28 cellular contexts compared by ENCODE assay signal in the genomic region with DNA sequence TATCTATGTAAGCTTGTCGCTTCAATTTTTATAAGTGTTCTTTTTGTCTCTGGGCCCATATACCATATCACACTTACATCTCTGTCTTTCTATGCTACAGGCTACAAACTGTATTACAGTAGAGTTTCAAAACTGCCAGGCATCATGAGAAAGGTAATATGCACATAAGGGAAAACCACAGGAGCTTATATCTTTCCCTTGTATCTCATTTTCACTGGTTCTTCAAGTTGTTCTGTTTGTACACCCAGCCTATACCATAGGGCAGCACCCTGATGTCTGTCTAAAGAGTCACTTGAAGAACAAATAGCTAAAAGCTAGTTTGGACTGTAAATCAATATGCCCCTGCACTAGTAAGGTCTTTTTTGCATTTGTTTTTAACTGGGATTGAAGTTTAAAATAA.
"Had no signal": no experiment of that assay in that cellular context is flagged by ENCODE, and none has a peak within 500 bp of the region (broad histone marks: within the 10 kb centered on the region; RNA-seq: fewer than 3 reads in every experiment).

No MANE protein-coding gene starts in this region.

- DNase-seq: immature natural killer cell; kidney; left colon; left lung; lower lobe of right lung; mammary epithelial cell; mesenchymal stem cell; naive thymus-derived CD8-positive, alpha-beta T cell; nucleus accumbens; pancreas; posterior cingulate gyrus; retina; right cardiac atrium; stimulated activated CD4-positive, alpha-beta T cell treated with anti-CD3 and anti-CD28 coated beads, Interleukin-12 subunit alpha, Interleukin-12 subunit beta, amount 100 ng/mL, for 4 hours; stimulated activated CD4-positive, alpha-beta T cell treated with anti-CD3 and anti-CD28 coated beads, Interleukin-15, amount 100 ng/mL, for 24 hours; stimulated activated CD4-positive, alpha-beta T cell treated with anti-CD3 and anti-CD28 coated beads, Interleukin-2, amount 100 ng/mL, for 24 hours; stimulated activated CD4-positive, alpha-beta T cell treated with anti-CD3 and anti-CD28 coated beads, Interleukin-4, amount 100 ng/mL, for 1 hour; stimulated activated naive CD4-positive, alpha-beta T cell; tibial artery; upper lobe of right lung had no signal

- H3K27ac ChIP-seq: left lung, lower lobe of right lung, pancreas, prostate gland, skin epidermis, suprapubic skin, thoracic aorta, tibial artery, upper lobe of right lung had no signal

- H3K4me3 Mint-ChIP-seq: immature natural killer cell; naive thymus-derived CD8-positive, alpha-beta T cell; nephron; neural crest cell; stimulated activated effector memory CD8-positive, alpha-beta T cell treated with anti-CD3 and anti-CD28 coated beads, Interleukin-12 subunit alpha, Interleukin-12 subunit beta, amount 100 ng/mL, for 72 hours; stimulated activated naive CD8-positive, alpha-beta T cell treated with anti-CD3 and anti-CD28 coated beads, Interleukin-15, Interleukin-2, amounts not matched to agents 100 ng/mL and 50 ng/mL, for 24 hours had no signal

- H3K27ac Mint-ChIP-seq: immature natural killer cell; naive thymus-derived CD8-positive, alpha-beta T cell; nephron; stimulated activated effector memory CD8-positive, alpha-beta T cell treated with anti-CD3 and anti-CD28 coated beads, Interleukin-12 subunit alpha, Interleukin-12 subunit beta, amount 100 ng/mL, for 72 hours; stimulated activated naive CD8-positive, alpha-beta T cell treated with anti-CD3 and anti-CD28 coated beads, Interleukin-15, Interleukin-2, amounts not matched to agents 100 ng/mL and 50 ng/mL, for 24 hours had no signal

- H3K9me3 Mint-ChIP-seq: nephron, neural crest cell had no signal

- H3K27me3 Mint-ChIP-seq: stimulated activated naive CD8-positive, alpha-beta T cell treated with anti-CD3 and anti-CD28 coated beads, Interleukin-15, Interleukin-2, amounts not matched to agents 100 ng/mL and 50 ng/mL, for 24 hours had no signal

- H3K36me3 Mint-ChIP-seq: immature natural killer cell; naive thymus-derived CD8-positive, alpha-beta T cell; stimulated activated effector memory CD8-positive, alpha-beta T cell treated with anti-CD3 and anti-CD28 coated beads, Interleukin-12 subunit alpha, Interleukin-12 subunit beta, amount 100 ng/mL, for 72 hours had no signal

- H3K4me1 Mint-ChIP-seq: immature natural killer cell; naive thymus-derived CD8-positive, alpha-beta T cell; nephron; neural crest cell; stimulated activated effector memory CD8-positive, alpha-beta T cell treated with anti-CD3 and anti-CD28 coated beads, Interleukin-12 subunit alpha, Interleukin-12 subunit beta, amount 100 ng/mL, for 72 hours had no signal
